ENCODE assay signal across 1 cellular context in genomic region chr13:80342541-80343371, GRCh38.
TF ChIP-seq lines count a peak whose summit lies in the region.

No MANE protein-coding gene starts in this region.

TF ChIP-seq in HepG2, 621 proteins besides CTCF, POLR2A, EP300 and RAD21 (continued from another document and continues in another):
- TF ChIP-seq ZSCAN31 (CRISPR knock-in tag; IDR thresholded peaks at IDR 0.05; ENCODE audit: low read depth) (peak; percentile 71; the same call in 1 of the 2 replicates), MATR3 (CRISPR knock-in tag; IDR thresholded peaks at IDR 0.05) (no peak), ZNF430 (CRISPR knock-in tag; IDR thresholded peaks at IDR 0.05) (peak; percentile 95), ZSCAN29 (CRISPR knock-in tag; conservative IDR thresholded peaks at IDR 0.05) (no peak; the same call in 1 of the 2 replicates), ZNF615 (CRISPR knock-in tag; IDR thresholded peaks at IDR 0.05; ENCODE audit: borderline replicate concordance) (no peak), ZNF562 (CRISPR knock-in tag; IDR thresholded peaks at IDR 0.05; ENCODE audit: borderline replicate concordance) (no peak), ONECUT2 (CRISPR knock-in tag; IDR thresholded peaks at IDR 0.05) (no peak), NCOA2 (CRISPR knock-in tag; IDR thresholded peaks at IDR 0.05) (no peak), SP5 (CRISPR knock-in tag; IDR thresholded peaks at IDR 0.05; ENCODE audit: borderline replicate concordance, low read depth) (no peak), ZNF121 (CRISPR knock-in tag; IDR thresholded peaks at IDR 0.05) (peak; percentile 60; the same call in 1 of the 2 replicates), ZNF619 (CRISPR knock-in tag; IDR thresholded peaks at IDR 0.05) (0 out of 2 replicates have a peak, but pooled peaks have one; percentile 40), ZNF569 (CRISPR knock-in tag; IDR thresholded peaks at IDR 0.05; ENCODE audit: borderline replicate concordance) (no peak), SUZ12 (IDR thresholded peaks at IDR 0.05; ENCODE audit: low read depth, low read length) (no peak), KAT8 (CRISPR knock-in tag; IDR thresholded peaks at IDR 0.05) (peak; percentile 56; the same call in 1 of the 2 replicates), ZNF660 (CRISPR knock-in tag; IDR thresholded peaks at IDR 0.05; ENCODE audit: borderline replicate concordance, low read depth) (no peak), ARNTL (CRISPR knock-in tag; IDR thresholded peaks at IDR 0.05) (0 out of 2 replicates have a peak, but pooled peaks have one; percentile 34), MYC (CRISPR knock-in tag; IDR thresholded peaks at IDR 0.05; ENCODE audit: borderline replicate concordance) (peak; percentile 73; the same call in 1 of the 2 replicates), PTBP1 (IDR thresholded peaks at IDR 0.05; ENCODE audit: low read depth, low read length, poor library complexity, severe bottlenecking) (peak; percentile 68), ZNF598 (CRISPR knock-in tag; IDR thresholded peaks at IDR 0.05; ENCODE audit: borderline replicate concordance) (peak; percentile 86; the same call in 1 of the 2 replicates), NCOA1 (CRISPR knock-in tag; IDR thresholded peaks at IDR 0.05) (no peak), TBL1XR1 (IDR thresholded peaks at IDR 0.05; ENCODE audit: borderline replicate concordance, low read length, partially characterized antibody) (no peak), SMYD3 (CRISPR knock-in tag; IDR thresholded peaks at IDR 0.05) (no peak), ZIK1 (CRISPR knock-in tag; IDR thresholded peaks at IDR 0.05; ENCODE audit: borderline replicate concordance, low read depth) (no peak), UBTF (CRISPR knock-in tag; IDR thresholded peaks at IDR 0.05) (peak; percentile 99), PRDM10 (CRISPR knock-in tag; IDR thresholded peaks at IDR 0.05; ENCODE audit: low read depth) (no peak), ZSCAN12 (CRISPR knock-in tag; IDR thresholded peaks at IDR 0.05) (peak; percentile 78; the same call in 1 of the 2 replicates), SNRNP70 (IDR thresholded peaks at IDR 0.05; ENCODE audit: low read depth, low read length) (no peak), NFIC (IDR thresholded peaks at IDR 0.05; ENCODE audit: low read length) (peak; percentile 57; the same call in 1 of the 2 replicates), ZNF737 (CRISPR knock-in tag; IDR thresholded peaks at IDR 0.05; ENCODE audit: borderline replicate concordance) (no peak), FLYWCH1 (CRISPR knock-in tag; IDR thresholded peaks at IDR 0.05) (no peak), DR1 (CRISPR knock-in tag; IDR thresholded peaks at IDR 0.05) (0 out of 2 replicates have a peak, but pooled peaks have one; percentile 26), ZBTB46 (CRISPR knock-in tag; IDR thresholded peaks at IDR 0.05; ENCODE audit: borderline replicate concordance) (0 out of 2 replicates have a peak, but pooled peaks have one; percentile 70), RBFOX2 (IDR thresholded peaks at IDR 0.05; ENCODE audit: low read depth, low read length) (peak; percentile 89), HDAC1 (CRISPR knock-in tag; IDR thresholded peaks at IDR 0.05) (peak; percentile 73), ZKSCAN8 (CRISPR knock-in tag; IDR thresholded peaks at IDR 0.05; ENCODE audit: borderline replicate concordance) (peak; percentile 73), DZIP1 (CRISPR knock-in tag; IDR thresholded peaks at IDR 0.05) (0 out of 2 replicates have a peak, but pooled peaks have one; percentile 20), MNT (IDR thresholded peaks at IDR 0.05) (no peak), RXRA (CRISPR knock-in tag; IDR thresholded peaks at IDR 0.05) (peak; percentile 60; the same call in 1 of the 2 replicates), KLF9 (CRISPR knock-in tag; IDR thresholded peaks at IDR 0.05; ENCODE audit: low read depth) (no peak), STAT6 (CRISPR knock-in tag; IDR thresholded peaks at IDR 0.05; ENCODE audit: borderline replicate concordance) (no peak), ZSCAN25 (CRISPR knock-in tag; IDR thresholded peaks at IDR 0.05) (peak; percentile 58; the same call in 1 of the 2 replicates)
- TF ChIP-seq, protein P1, sequence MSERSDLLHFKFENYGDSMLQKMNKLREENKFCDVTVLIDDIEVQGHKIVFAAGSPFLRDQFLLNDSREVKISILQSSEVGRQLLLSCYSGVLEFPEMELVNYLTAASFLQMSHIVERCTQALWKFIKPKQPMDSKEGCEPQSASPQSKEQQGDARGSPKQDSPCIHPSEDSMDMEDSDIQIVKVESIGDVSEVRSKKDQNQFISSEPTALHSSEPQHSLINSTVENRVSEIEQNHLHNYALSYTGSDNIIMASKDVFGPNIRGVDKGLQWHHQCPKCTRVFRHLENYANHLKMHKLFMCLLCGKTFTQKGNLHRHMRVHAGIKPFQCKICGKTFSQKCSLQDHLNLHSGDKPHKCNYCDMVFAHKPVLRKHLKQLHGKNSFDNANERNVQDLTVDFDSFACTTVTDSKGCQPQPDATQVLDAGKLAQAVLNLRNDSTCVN (CRISPR knock-in tag; IDR thresholded peaks at IDR 0.05; ENCODE audit: borderline replicate concordance): peak; percentile 81; the same call in 1 of the 2 replicates
- TF ChIP-seq, protein P2, sequence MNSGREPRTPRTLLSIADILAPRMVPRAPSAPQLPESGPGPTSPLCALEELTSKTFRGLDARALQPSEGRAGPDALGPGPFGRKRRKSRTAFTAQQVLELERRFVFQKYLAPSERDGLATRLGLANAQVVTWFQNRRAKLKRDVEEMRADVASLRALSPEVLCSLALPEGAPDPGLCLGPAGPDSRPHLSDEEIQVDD (CRISPR knock-in tag; IDR thresholded peaks at IDR 0.05; ENCODE audit: borderline replicate concordance): no peak
- TF ChIP-seq, protein P3, sequence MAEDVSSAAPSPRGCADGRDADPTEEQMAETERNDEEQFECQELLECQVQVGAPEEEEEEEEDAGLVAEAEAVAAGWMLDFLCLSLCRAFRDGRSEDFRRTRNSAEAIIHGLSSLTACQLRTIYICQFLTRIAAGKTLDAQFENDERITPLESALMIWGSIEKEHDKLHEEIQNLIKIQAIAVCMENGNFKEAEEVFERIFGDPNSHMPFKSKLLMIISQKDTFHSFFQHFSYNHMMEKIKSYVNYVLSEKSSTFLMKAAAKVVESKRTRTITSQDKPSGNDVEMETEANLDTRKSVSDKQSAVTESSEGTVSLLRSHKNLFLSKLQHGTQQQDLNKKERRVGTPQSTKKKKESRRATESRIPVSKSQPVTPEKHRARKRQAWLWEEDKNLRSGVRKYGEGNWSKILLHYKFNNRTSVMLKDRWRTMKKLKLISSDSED (CRISPR knock-in tag; IDR thresholded peaks at IDR 0.05): no peak
- TF ChIP-seq, protein P4, sequence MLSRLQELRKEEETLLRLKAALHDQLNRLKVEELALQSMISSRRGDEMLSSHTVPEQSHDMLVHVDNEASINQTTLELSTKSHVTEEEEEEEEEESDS (CRISPR knock-in tag; IDR thresholded peaks at IDR 0.05; ENCODE audit: borderline replicate concordance): no peak
